In the genomic region with DNA sequence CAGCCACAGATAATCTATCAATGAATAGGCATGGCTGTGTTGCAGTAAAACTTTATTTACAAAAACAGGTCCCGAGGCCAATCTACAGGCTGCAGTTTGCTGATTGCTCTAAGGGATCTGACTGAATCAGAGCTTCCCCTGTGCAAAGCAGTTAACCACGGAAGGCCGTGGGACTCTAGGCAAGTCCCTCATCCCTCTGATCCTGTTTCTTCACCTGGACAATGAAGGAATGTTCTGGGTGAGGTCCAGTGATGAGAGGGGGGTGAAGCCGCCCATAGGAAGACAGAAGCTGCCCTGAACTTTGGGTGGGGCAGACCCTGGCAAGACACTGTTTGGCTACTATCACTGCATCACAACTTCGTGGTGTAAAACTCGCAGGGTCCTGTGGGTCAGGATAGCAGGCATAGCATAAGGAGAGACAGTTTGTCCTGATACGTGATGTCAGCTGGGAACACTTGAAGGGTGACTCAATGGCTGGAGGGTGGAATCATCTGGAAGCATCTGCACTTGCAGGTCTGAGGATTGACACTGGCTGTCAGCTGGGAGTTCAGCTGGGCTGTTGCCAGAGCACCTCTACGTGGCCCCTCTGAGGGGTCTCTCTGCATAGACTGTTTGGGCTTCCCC, we compare ENCODE assay signal across 21 cellular contexts. TPM values are rescaled to one million over a fixed set of nuclear protein-coding genes. Genes with fewer than 3 reads are reported as not detected.
DNase-seq lines count a peak whose midpoint lies in the region; ATAC-seq, FAIRE-seq and TF ChIP-seq lines count a peak whose summit lies in the region.
"Had no signal": no experiment of that assay in that cellular context is flagged by ENCODE, and none has a peak within 500 bp of the region (broad histone marks: within the 10 kb centered on the region; RNA-seq: fewer than 3 reads in every experiment).

No MANE protein-coding gene starts in this region.

- 84 to 91% methylated on average over 4 to 8 of the region's 8 CpGs for WGBS in endodermal cell (ENCODE audit: insufficient coverage in 1 of 2, insufficient read length in 1 of 2), 2 experiments

- FAIRE-seq in GM19239 (lab: Jason Lieb, UNC) = no peak
- FAIRE-seq: colon had no signal

- no peaks in the 10 kb centered on the region for H3K36me3 ChIP-seq in BLaER1 treated with 17β-estradiol and CSF1 and Interleukin-3, amounts not matched to agents 10 nM and 100 nM
- H3K36me3 ChIP-seq in endodermal cell (ENCODE audit: control insufficient read depth, insufficient read depth, low read length) = no peaks in the 10 kb centered on the region
- no peaks in the 10 kb centered on the region for H3K36me3 ChIP-seq in neural progenitor cell
- H3K36me3 ChIP-seq: esophagus muscularis mucosa, MG63, uterus, WERI-Rb-1 had no signal

- no peak overlapping the region for H3K4me3 ChIP-seq in BLaER1 treated with 17β-estradiol and CSF1 and Interleukin-3, amounts not matched to agents 10 nM and 100 nM
- no peak overlapping the region for H3K4me3 ChIP-seq in endodermal cell (ENCODE audit: low read length)
- H3K4me3 ChIP-seq in neural progenitor cell = no peak overlapping the region
- H3K4me3 ChIP-seq: esophagus muscularis mucosa, MG63, uterus had no signal

- H3K4me2 ChIP-seq in BLaER1 treated with 17β-estradiol and CSF1 and Interleukin-3, amounts not matched to agents 10 nM and 100 nM = peak overlapping the region in 9 of 11 experiments; percentile 25 to 89 (median 73); a peak in 15 of 22 replicates
- H3K4me2 ChIP-seq in neural progenitor cell = no peak overlapping the region

- H3K27me3 ChIP-seq in BLaER1 treated with 17β-estradiol and CSF1 and Interleukin-3, amounts not matched to agents 10 nM and 100 nM = no peaks in the 10 kb centered on the region
- H3K27me3 ChIP-seq in endodermal cell (ENCODE audit: control insufficient read depth, insufficient read depth, low read length, poor library complexity, severe bottlenecking) (no peaks in the 10 kb centered on the region), neural progenitor cell (no peaks in the 10 kb centered on the region)
- H3K27me3 ChIP-seq: MG63, uterus had no signal

- no peaks in the 10 kb centered on the region for H4K20me1 ChIP-seq in BLaER1 treated with 17β-estradiol and CSF1 and Interleukin-3, amounts not matched to agents 10 nM and 100 nM
- H4K20me1 ChIP-seq in neural progenitor cell (ENCODE audit: low read depth) = no peaks in the 10 kb centered on the region

- H3K4me1 ChIP-seq in BLaER1 treated with 17β-estradiol and CSF1 and Interleukin-3, amounts not matched to agents 10 nM and 100 nM = peaks cover 20 to 84% (median 44%) of the 10 kb centered on the region in 10 experiments
- H3K4me1 ChIP-seq in endodermal cell (ENCODE audit: control insufficient read depth, insufficient read depth, low read length) = no peaks in the 10 kb centered on the region
- H3K4me1 ChIP-seq in neural progenitor cell = peaks cover 5% of the 10 kb centered on the region
- H3K4me1 ChIP-seq: uterus had no signal

- peaks cover 7% of the 10 kb centered on the region for H3F3A ChIP-seq in neural progenitor cell (ENCODE audit: low read depth)

- H2AFZ ChIP-seq in neural progenitor cell (replicated peaks) = no peak overlapping the region

- H3K27ac Mint-ChIP-seq in endodermal cell (no peak overlapping the region), neural progenitor cell (peak overlapping the region; percentile 66)
- H3K27ac Mint-ChIP-seq: activated CD4-positive, alpha-beta memory T cell treated with anti-CD3 and anti-CD28 coated beads, Interleukin-2, amount 10 ng/mL, durations not matched to agents 7 days and 5 days; progenitor cell of endocrine pancreas; stimulated activated naive CD8-positive, alpha-beta T cell treated with anti-CD3 and anti-CD28 coated beads, Interleukin-15, amount 100 ng/mL, for 72 hours had no signal

- H3K36me3 Mint-ChIP-seq in endodermal cell (ENCODE audit: low read depth) = no peaks in the 10 kb centered on the region
- no peaks in the 10 kb centered on the region for H3K36me3 Mint-ChIP-seq in neural progenitor cell

- intact Hi-C loops in Right ventricle myocardium inferior (cut with DNase I) = no loop called here

- DNase-seq in LHCN-M2 (ENCODE audit: low read depth) = peak; percentile 50
- DNase-seq in endodermal cell = peak; percentile 35
- no peak for DNase-seq in neural progenitor cell (ENCODE audit: low spot score)
- DNase-seq in GM19239 (ENCODE audit: insufficient read length, low spot score) = no peak
- DNase-seq in Right ventricle myocardium inferior (ENCODE audit: missing footprints) = no peak
- DNase-seq in HUDEP-2 (lab: John Stamatoyannopoulos, UW; ENCODE audit: unreplicated experiment in 76 of 76) = no peak
- DNase-seq: activated CD4-positive, alpha-beta memory T cell treated with anti-CD3 and anti-CD28 coated beads, Interleukin-2, amount 10 ng/mL, durations not matched to agents 7 days and 5 days; AML-193; amygdala; DMS53; hypothalamus; MG63; NCI-H2081 treated with DMSO at 0.1 percent for 48 hours; stimulated activated naive CD8-positive, alpha-beta T cell treated with anti-CD3 and anti-CD28 coated beads, Interleukin-15, amount 100 ng/mL, for 72 hours; WERI-Rb-1 had no signal

- H3K27ac ChIP-seq in BLaER1 treated with 17β-estradiol and CSF1 and Interleukin-3, amounts not matched to agents 10 nM and 100 nM = peak overlapping the region in 6 of 11 experiments; percentile 59 to 78 (median 70); a peak in 10 of 22 replicates
- no peak overlapping the region for H3K27ac ChIP-seq in endodermal cell (ENCODE audit: low read depth, low read length)
- H3K27ac ChIP-seq in neural progenitor cell = no peak overlapping the region
- H3K27ac ChIP-seq: esophagus muscularis mucosa, uterus, WERI-Rb-1 had no signal

- peak overlapping the region in 2 of 11 experiments; percentile 7 to 56; a peak in 3 of 22 replicates for H3K9ac ChIP-seq in BLaER1 treated with 17β-estradiol and CSF1 and Interleukin-3, amounts not matched to agents 10 nM and 100 nM
- H3K9ac ChIP-seq in endodermal cell (ENCODE audit: extremely low read depth, low read length, poor library complexity, severe bottlenecking) = no peak overlapping the region
- H3K9ac ChIP-seq in neural progenitor cell = no peak overlapping the region

- H3K4me3 Mint-ChIP-seq in endodermal cell (no peak overlapping the region), neural progenitor cell (no peak overlapping the region)
- H3K4me3 Mint-ChIP-seq: activated CD4-positive, alpha-beta memory T cell treated with anti-CD3 and anti-CD28 coated beads, Interleukin-2, amount 10 ng/mL, durations not matched to agents 7 days and 5 days; stimulated activated naive CD8-positive, alpha-beta T cell treated with anti-CD3 and anti-CD28 coated beads, Interleukin-15, amount 100 ng/mL, for 72 hours had no signal

- H3K9me3 Mint-ChIP-seq in endodermal cell = no peaks in the 10 kb centered on the region
- peaks cover 5% of the 10 kb centered on the region for H3K9me3 Mint-ChIP-seq in neural progenitor cell

- H3K79me2 ChIP-seq in neural progenitor cell (ENCODE audit: low read depth) = no peaks in the 10 kb centered on the region

- no peak for ATAC-seq in Right ventricle myocardium inferior
- no peak for ATAC-seq in HG03571 (IDR thresholded peaks at IDR 0.05; ENCODE audit: unreplicated experiment)
- ATAC-seq: stimulated activated naive CD8-positive, alpha-beta T cell treated with anti-CD3 and anti-CD28 coated beads, Interleukin-15, amount 100 ng/mL, for 72 hours had no signal

- no peak for TF ChIP-seq CTCF in endodermal cell (conservative IDR thresholded peaks at IDR 0.05)
- TF ChIP-seq CTCF in neural progenitor cell (IDR thresholded peaks at IDR 0.05) = no peak

- H3K27me3 Mint-ChIP-seq in endodermal cell (ENCODE audit: insufficient read depth) = peaks cover 6% of the 10 kb centered on the region
- peaks cover 8% of the 10 kb centered on the region for H3K27me3 Mint-ChIP-seq in neural progenitor cell (ENCODE audit: insufficient read depth, low read depth)
- H3K27me3 Mint-ChIP-seq: progenitor cell of endocrine pancreas had no signal

- H3K4me1 Mint-ChIP-seq in endodermal cell (peaks cover 6% of the 10 kb centered on the region), neural progenitor cell (peaks cover 9% of the 10 kb centered on the region)
- H3K4me1 Mint-ChIP-seq: activated CD4-positive, alpha-beta memory T cell treated with anti-CD3 and anti-CD28 coated beads, Interleukin-2, amount 10 ng/mL, durations not matched to agents 7 days and 5 days; stimulated activated naive CD8-positive, alpha-beta T cell treated with anti-CD3 and anti-CD28 coated beads, Interleukin-15, amount 100 ng/mL, for 72 hours had no signal

- H3K9me3 ChIP-seq in BLaER1 treated with 17β-estradiol and CSF1 and Interleukin-3, amounts not matched to agents 10 nM and 100 nM (replicated peaks in 1 of 11) = no peaks in the 10 kb centered on the region
- no peaks in the 10 kb centered on the region for H3K9me3 ChIP-seq in endodermal cell (ENCODE audit: control insufficient read depth, low read length)
- H3K9me3 ChIP-seq in neural progenitor cell (ENCODE audit: low read depth) = no peaks in the 10 kb centered on the region
- H3K9me3 ChIP-seq: esophagus muscularis mucosa, MG63, uterus had no signal

RNA-seq across cellular contexts. Expression of gene TGM2, which starts 33.3 kb away (rescaled TPM):
- total RNA-seq in LHCN-M2 (2014; rRNA removed) (6.3 and 7.4 TPM in 2 replicates), endodermal cell (under 1 TPM; 0.27 to 0.37 TPM), neural progenitor cell (ENCODE audit: low replicate concordance) (0.22 and 0.28 TPM in 2 replicates), Right ventricle myocardium inferior (581 TPM)
- polyA plus RNA-seq in LHCN-M2 (2012) = 21.7 TPM
- polyA plus RNA-seq in endodermal cell (2013, experiment 1 of 2) = 3.4 TPM
- polyA plus RNA-seq in endodermal cell (2013, experiment 2 of 2) = 2.1 TPM

Comparison
In these comparisons a context has a peak if more than half of its experiments do, and no peak if none do; other contexts are left out.
1. H3K27ac ChIP-seq: peak in BLaER1 treated with 17β-estradiol and CSF1 and Interleukin-3, amounts not matched to agents 10 nM and 100 nM (6 of 11); none in endodermal cell (single experiment) and neural progenitor cell (single experiment).
2. DNase-seq: peak in LHCN-M2 (single experiment) and endodermal cell (single experiment); none in neural progenitor cell (single experiment), GM19239 (single experiment), Right ventricle myocardium inferior (single experiment) and HUDEP-2 (0 of 76).
3. RNA of gene TGM2, which starts 33.3 kb away (total RNA-seq): 581 TPM in Right ventricle myocardium inferior (single experiment); 6.3 to 7.4 TPM in LHCN-M2, 0.27 to 0.37 TPM in endodermal cell and 0.22 to 0.28 TPM in neural progenitor cell; every median in the first group is over 10 times any median in the second.